In genomic region chr4:102326951-102327350, GRCh38 we compare ENCODE assay signal across 15 cellular contexts. TPM values are rescaled to one million over a fixed set of nuclear protein-coding genes. Genes with fewer than 3 reads are reported as not detected.
DNase-seq lines count a peak whose midpoint lies in the region; ATAC-seq, FAIRE-seq and TF ChIP-seq lines count a peak whose summit lies in the region.
"Had no signal": no experiment of that assay in that cellular context is flagged by ENCODE, and none has a peak within 500 bp of the region (broad histone marks: within the 10 kb centered on the region; RNA-seq: fewer than 3 reads in every experiment).

No MANE protein-coding gene starts in this region.

- TF ChIP-seq POLR2A in GM12892 (IDR thresholded peaks at IDR 0.05; ENCODE audit: low read depth, low read length), result no peak

- in situ Hi-C loops in Caki2 (cut with HindIII; ENCODE audit: low pct_unique_long_range_greater_than_20kb, low sequenced_read_pairs), result no loop called here

- peak; percentile 57 for FAIRE-seq in GM12892 (lab: Jason Lieb, UNC)
- FAIRE-seq in RCC 7860 (lab: Jason Lieb, UNC), result peak; percentile 93
- FAIRE-seq: A204.1, GM12878, H54 had no signal

- DNase-seq in Caki2 (ENCODE audit: low read depth) (peak; percentile 6), GM12892 (ENCODE audit: insufficient read length) (no peak), RCC 7860 (ENCODE audit: low spot score) (peak; percentile 82), renal cortical epithelial cell (ENCODE audit: low read depth) (peak; percentile 66), NCI-H526 (lab: John Stamatoyannopoulos, UW) (no peak), LoVo (ENCODE audit: low spot score) (no peak)
- DNase-seq: BE2C; CD8-positive, alpha-beta T cell; COR-L47; GM23248 had no signal

- no peak for ATAC-seq in GM18517 (IDR thresholded peaks at IDR 0.05; ENCODE audit: unreplicated experiment)
- ATAC-seq: CD8-positive, alpha-beta T cell; GM12878; HCT116 had no signal

RNA-seq across cellular contexts. Expression of gene SLC39A8, which starts 18.3 kb away (rescaled TPM):
- total RNA-seq in Caki2 (2014; rRNA removed; shearing (Covaris generic); ENCODE audit: low replicate concordance), result 13.7 and 22.8 TPM in 2 replicates
- 33.1 TPM for polyA plus RNA-seq in GM12892 (2012; ENCODE audit: missing spikeins)
- total RNA-seq in renal cortical epithelial cell, result 23.7 and 58.5 TPM in 2 replicates

Comparison
In these comparisons a context has a peak if more than half of its experiments do, and no peak if none do; other contexts are left out.
1. DNase-seq: peak in Caki2 (single experiment), RCC 7860 (single experiment) and renal cortical epithelial cell (single experiment); none in GM12892 (single experiment), NCI-H526 (0 of 2) and LoVo (single experiment).